ENCODE assay signal across 27 cellular contexts in the genomic region with DNA sequence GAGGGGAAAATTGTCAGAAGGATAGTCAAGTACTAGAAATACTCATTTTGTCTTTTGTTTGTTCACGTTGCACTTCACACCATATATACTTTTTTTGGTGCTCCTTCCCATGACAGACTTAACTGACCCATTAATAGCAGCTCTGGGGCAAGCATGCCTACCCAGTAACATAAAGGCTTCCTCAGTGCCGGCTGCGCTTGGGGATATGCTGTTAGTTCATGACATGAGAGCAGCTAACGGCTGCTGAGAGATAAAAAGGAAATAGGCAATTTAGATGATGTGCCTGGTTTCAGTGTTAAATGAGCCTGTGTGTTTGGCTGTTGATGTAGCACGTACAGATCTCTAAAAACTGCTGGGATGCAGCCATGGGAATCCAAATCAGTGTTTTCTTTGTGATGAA.
"Had no signal": no experiment of that assay in that cellular context is flagged by ENCODE, and none has a peak within 500 bp of the region (broad histone marks: within the 10 kb centered on the region; RNA-seq: fewer than 3 reads in every experiment).

No MANE protein-coding gene starts in this region.

- H3K4me3 Mint-ChIP-seq: activated CD8-positive, alpha-beta T cell treated with anti-CD3 and anti-CD28 coated beads, Interleukin-2, amount 10 ng/mL, durations not matched to agents 7 days and 5 days; activated naive CD8-positive, alpha-beta T cell treated with anti-CD3 and anti-CD28 coated beads, Interleukin-2, amount 50 U/mL, for 24 hours; activated T-cell treated with anti-CD3 and anti-CD28 coated beads, Interleukin-2, amount 50 U/mL, for 4 hours had no signal

- ATAC-seq: activated CD4-positive, CD25-positive, alpha-beta regulatory T cell treated with anti-CD3 and anti-CD28 coated beads, Interleukin-2, amount 50 U/mL, for 24 hours; activated CD8-positive, alpha-beta T cell treated with anti-CD3 and anti-CD28 coated beads, Interleukin-2, amount 10 ng/mL, durations not matched to agents 7 days and 5 days; activated naive CD4-positive, alpha-beta T cell treated with anti-CD3 and anti-CD28 coated beads, Interleukin-2, amount 50 U/mL, for 72 hours; activated naive CD8-positive, alpha-beta T cell treated with anti-CD3 and anti-CD28 coated beads, Interleukin-2, amount 50 U/mL, for 24 hours; activated T-cell treated with anti-CD3 and anti-CD28 coated beads, Interleukin-2, amount 50 U/mL, for 4 hours; Panc1 had no signal

- H3K27ac Mint-ChIP-seq: activated CD8-positive, alpha-beta T cell treated with anti-CD3 and anti-CD28 coated beads, Interleukin-2, amount 10 ng/mL, durations not matched to agents 7 days and 5 days; activated naive CD8-positive, alpha-beta T cell treated with anti-CD3 and anti-CD28 coated beads, Interleukin-2, amount 50 U/mL, for 24 hours had no signal

- H3K36me3 Mint-ChIP-seq: activated naive CD4-positive, alpha-beta T cell treated with anti-CD3 and anti-CD28 coated beads, Interleukin-2, amount 50 U/mL, for 72 hours had no signal

- H3K27ac ChIP-seq: brain microvascular endothelial cell, cardiac muscle cell, RWPE1, WERI-Rb-1 had no signal

- H3K4me3 ChIP-seq: cardiac muscle cell, MG63 had no signal

- H3K27me3 ChIP-seq: brain microvascular endothelial cell, cardiac muscle cell, MG63 had no signal

- H3K4me1 Mint-ChIP-seq: activated naive CD8-positive, alpha-beta T cell treated with anti-CD3 and anti-CD28 coated beads, Interleukin-2, amount 50 U/mL, for 24 hours had no signal

- H3K36me3 ChIP-seq: brain microvascular endothelial cell had no signal

- H3K9me3 Mint-ChIP-seq: activated naive CD4-positive, alpha-beta T cell treated with anti-CD3 and anti-CD28 coated beads, Interleukin-2, amount 50 U/mL, for 72 hours; activated naive CD8-positive, alpha-beta T cell treated with anti-CD3 and anti-CD28 coated beads, Interleukin-2, amount 50 U/mL, for 24 hours; activated T-cell treated with anti-CD3 and anti-CD28 coated beads, Interleukin-2, amount 50 U/mL, for 4 hours had no signal

- DNase-seq: activated CD4-positive, alpha-beta T cell treated with anti-CD3 and anti-CD28 coated beads for 4 hours; activated CD8-positive, alpha-beta memory T cell treated with anti-CD3 and anti-CD28 coated beads, Interleukin-2, amount 50 U/mL, for 48 hours; activated CD8-positive, alpha-beta T cell treated with anti-CD3 and anti-CD28 coated beads, Interleukin-2, amount 10 ng/mL, durations not matched to agents 7 days and 5 days; activated effector memory CD4-positive, alpha-beta T cell treated with anti-CD3 and anti-CD28 coated beads, Interleukin-2, amount 50 U/mL, for 16 hours; activated naive CD4-positive, alpha-beta T cell treated with Interleukin-2 at 50 U/mL for 16 hours; activated naive CD8-positive, alpha-beta T cell treated with anti-CD3 and anti-CD28 coated beads, Interleukin-2, amount 50 U/mL, for 24 hours; activated T-cell treated with anti-CD3 and anti-CD28 coated beads, Interleukin-2, amount 50 U/mL, for 4 hours; brain microvascular endothelial cell; MG63; MV-4-11; NCI-H1092 treated with DMSO at 0.1 percent for 48 hours; NCI-H1417 treated with DMSO at 0.1 percent for 48 hours; NCI-H1694; NCI-H2029; NCI-H2107; NCI-H510A treated with DMSO at 0.1 percent for 48 hours; NCI-H69; NK-92 treated with Interleukin-12 subunit alpha and Interleukin-12 subunit beta, amount 100 ng/mL, for 24 hours; OCI-M1; SIG-M5; T-helper 1 cell; WERI-Rb-1 had no signal

- H3K27me3 Mint-ChIP-seq: activated naive CD8-positive, alpha-beta T cell treated with anti-CD3 and anti-CD28 coated beads, Interleukin-2, amount 50 U/mL, for 24 hours had no signal

- H3K9me3 ChIP-seq: MG63 had no signal
